Comparison of ENCODE assay signal across 9 cellular contexts in genomic region chr6:169092375-169092774, GRCh38.
DNase-seq lines count a peak whose midpoint lies in the region; ATAC-seq, FAIRE-seq and TF ChIP-seq lines count a peak whose summit lies in the region.
"Had no signal": no experiment of that assay in that cellular context is flagged by ENCODE, and none has a peak within 500 bp of the region (broad histone marks: within the 10 kb centered on the region; RNA-seq: fewer than 3 reads in every experiment).

No MANE protein-coding gene starts in this region.

- no peak for TF ChIP-seq EP300 in GM12878 (IDR thresholded peaks at IDR 0.05; ENCODE audit: borderline replicate concordance in 1 of 2, control insufficient read depth in 1 of 2, low read depth in 2 of 2, low read length in 2 of 2)

- H3K36me3 ChIP-seq in GM12878 (ENCODE audit: control insufficient read depth in 2 of 2, insufficient read depth in 2 of 2, low read length in 1 of 2), result no peaks in the 10 kb centered on the region

- no peak overlapping the region for H3K4me2 ChIP-seq in GM12878 (ENCODE audit: control insufficient read depth, insufficient read depth)

- FAIRE-seq in GM12878 (lab: Jason Lieb, UNC), result no peak

- H3K79me2 ChIP-seq in GM12878 (ENCODE audit: control insufficient read depth, insufficient read depth, low read length), result no peaks in the 10 kb centered on the region

- H3K9me3 ChIP-seq in GM12878 (replicated peaks; ENCODE audit: control insufficient read depth, insufficient read depth, low read length), result no peaks in the 10 kb centered on the region; the same call in 2 of the 3 replicates

- no peak for TF ChIP-seq RAD21 in GM12878 (IDR thresholded peaks at IDR 0.05; ENCODE audit: insufficient read depth, low read depth, low read length)

- no peak overlapping the region for H3K9ac ChIP-seq in GM12878 (ENCODE audit: control insufficient read depth, insufficient read depth, low read length)

- 0% methylated on average over 3 of the region's 3 CpGs for WGBS in GM12878 (ENCODE audit: insufficient coverage, insufficient replicate concordance, low lambda C conversion rate, missing lambda C conversion rate)

- POLR2A ChIA-PET in GM12878 (lab: Charles Lee), result no interaction called here

- no peak overlapping the region for H3K4me3 ChIP-seq in GM12878

- ATAC-seq in GM19463 (IDR thresholded peaks at IDR 0.05; ENCODE audit: unreplicated experiment) (peak; percentile 97), HG03103 (IDR thresholded peaks at IDR 0.05; ENCODE audit: low read depth, unreplicated experiment) (peak; percentile 87), GM12878 (no peak)

- SMC1A ChIA-PET in GM12878 (lab: Charles Lee; ENCODE audit: uncharacterized antibody, unreplicated experiment), result no interaction called here

- no peaks in the 10 kb centered on the region for H3K4me1 ChIP-seq in GM12878 (ENCODE audit: control insufficient read depth, insufficient read depth, low read length)

- TF ChIP-seq POLR2A in GM12878 (IDR thresholded peaks at IDR 0.05; ENCODE audit: low read depth, low read length), result no peak

- H4K20me1 ChIP-seq in GM12878 (ENCODE audit: control insufficient read depth, insufficient read depth), result no peaks in the 10 kb centered on the region

- RAD21 ChIA-PET in GM12878 (lab: Charles Lee; ENCODE audit: unreplicated experiment), result no interaction called here

- in situ Hi-C loops in GM12878 (cut with MboI), result no loop called here

- BruUV-seq in GM12878 (replicated peaks; lab: Mats Ljungman, UMichigan), result no TSS peak

- H3K27me3 ChIP-seq in GM12878 (replicated peaks in 1 of 2; ENCODE audit: control insufficient read depth in 2 of 2, insufficient read depth in 2 of 2, low read length in 1 of 2), result no peaks in the 10 kb centered on the region

- DNase-seq in EH (ENCODE audit: low read depth), result peak; percentile 41
- no peak for DNase-seq in GM12878 (ENCODE audit: low read depth, low spot score)
- no peak for DNase-seq in GM19240 (ENCODE audit: insufficient read length, low spot score)
- DNase-seq in effector CD8-positive, alpha-beta T cell (lab: John Stamatoyannopoulos, UW), result no peak
- DNase-seq in NCI-H146 (lab: John Stamatoyannopoulos, UW), result no peak
- DNase-seq in NCI-H2081 (lab: John Stamatoyannopoulos, UW), result no peak
- DNase-seq: nephron progenitor cell had no signal

- no peak for TF ChIP-seq CTCF in GM12878 (IDR thresholded peaks at IDR 0.05 in 2 of 3, conservative IDR thresholded peaks at IDR 0.05 in 1 of 3; ENCODE audit: control insufficient read depth in 2 of 3, extremely low read depth in 1 of 3, insufficient read depth in 1 of 3, low read depth in 3 of 3, low read length in 3 of 3)

- H3K27ac ChIP-seq in GM12878 (ENCODE audit: control insufficient read depth, insufficient read depth), result no peak overlapping the region

- CTCF ChIA-PET in GM12878 (lab: Yijun Ruan, JAX), result no interaction called here

- no peak overlapping the region for H2AFZ ChIP-seq in GM12878 (ENCODE audit: control insufficient read depth, low read depth, low read length)

- intact Hi-C loops in GM12878 (cut with micrococcal nuclease; ENCODE audit: unreplicated experiment), result no loop called here

TF ChIP-seq in GM12878, 131 proteins besides CTCF, POLR2A, EP300 and RAD21:
- 0 out of 2 replicates have a peak, but pooled peaks have one; percentile 21 for TF ChIP-seq SPI1 (IDR thresholded peaks at IDR 0.05; ENCODE audit: borderline replicate concordance, insufficient read depth, low read depth, low read length)
- TF ChIP-seq TCF3 (IDR thresholded peaks at IDR 0.05; ENCODE audit: borderline replicate concordance, insufficient read depth, low read depth, low read length), result no peak
